9 cellular contexts compared by ENCODE assay signal in the genomic region with DNA sequence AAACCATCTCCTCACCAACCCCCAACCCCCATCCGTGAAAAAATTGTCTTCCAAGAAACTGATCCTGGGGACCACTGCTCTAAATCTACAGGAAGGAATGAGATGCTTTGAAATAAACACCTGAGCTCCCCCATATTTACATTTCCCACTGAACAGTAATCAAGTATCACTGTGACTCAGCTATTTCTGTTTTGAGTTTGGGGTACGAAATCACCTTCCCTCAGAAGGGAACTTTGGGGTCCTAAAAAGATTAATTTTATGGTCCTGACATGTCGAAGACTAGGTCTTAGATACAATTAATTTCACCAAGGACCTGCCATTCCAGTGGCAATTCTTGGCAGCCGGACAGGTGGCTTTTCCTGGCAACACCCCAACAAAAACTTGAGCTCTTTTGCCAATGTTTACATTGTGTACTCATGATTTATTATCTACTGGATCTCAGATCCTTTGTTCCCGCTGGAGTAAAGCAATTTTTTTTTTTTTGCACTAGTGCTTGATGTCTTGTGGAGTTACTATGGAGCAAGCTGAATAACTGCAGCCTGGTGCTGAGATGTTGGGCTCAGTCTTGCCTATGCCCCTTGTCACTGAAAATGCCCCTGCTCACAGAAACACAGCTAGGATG. TPM values are rescaled to one million over a fixed set of nuclear protein-coding genes. Genes with fewer than 3 reads are reported as not detected.
DNase-seq lines count a peak whose midpoint lies in the region; ATAC-seq and TF ChIP-seq lines count a peak whose summit lies in the region.
"Had no signal": no experiment of that assay in that cellular context is flagged by ENCODE, and none has a peak within 500 bp of the region (broad histone marks: within the 10 kb centered on the region; RNA-seq: fewer than 3 reads in every experiment).

No MANE protein-coding gene starts in this region.

- CTCF ChIA-PET in activated CD8-positive, alpha-beta memory T cell treated with anti-CD3 and anti-CD28 coated beads, Interleukin-2, amount 10 ng/mL, durations not matched to agents 7 days and 5 days (lab: Charles Lee), result interaction anchor here (1.0 to 1.2 kb wide), 2 partner anchors 10 to 356 kb away, joined by 3 to 4 read pairs; no protein-coding TSS in a partner anchor

- no peaks in the 10 kb centered on the region for H3K9me3 Mint-ChIP-seq in activated CD8-positive, alpha-beta memory T cell treated with anti-CD3 and anti-CD28 coated beads, Interleukin-2, amount 10 ng/mL, durations not matched to agents 7 days and 5 days (ENCODE audit: low read depth)
- H3K9me3 Mint-ChIP-seq: activated naive CD4-positive, alpha-beta T cell treated with anti-CD3 and anti-CD28 coated beads, Interleukin-2, amount 10 ng/mL, durations not matched to agents 7 days and 5 days had no signal

- peaks cover 8 to 42% (median 28%) of the 10 kb centered on the region in 5 donors for H3K4me1 ChIP-seq in subcutaneous abdominal adipose tissue (ENCODE audit: control insufficient read depth in 5 of 5, insufficient read depth in 5 of 5, low read length in 5 of 5)

- peaks cover 76% of the 10 kb centered on the region for H3K36me3 Mint-ChIP-seq in activated CD8-positive, alpha-beta memory T cell treated with anti-CD3 and anti-CD28 coated beads, Interleukin-2, amount 10 ng/mL, durations not matched to agents 7 days and 5 days

- H3K27ac Mint-ChIP-seq in activated CD8-positive, alpha-beta memory T cell treated with anti-CD3 and anti-CD28 coated beads, Interleukin-2, amount 10 ng/mL, durations not matched to agents 7 days and 5 days, result peak overlapping the region; percentile 40

- no peak for ATAC-seq in activated CD8-positive, alpha-beta memory T cell treated with anti-CD3 and anti-CD28 coated beads, Interleukin-2, amount 10 ng/mL, durations not matched to agents 7 days and 5 days
- ATAC-seq in GM19328 (IDR thresholded peaks at IDR 0.05; ENCODE audit: unreplicated experiment), result no peak

- no peak overlapping the region for H3K9ac ChIP-seq in subcutaneous abdominal adipose tissue (ENCODE audit: low read length in 5 of 5)

- H3K27me3 ChIP-seq in subcutaneous abdominal adipose tissue (ENCODE audit: control insufficient read depth in 5 of 5, insufficient read depth in 4 of 5, low read length in 5 of 5), result no peaks in the 10 kb centered on the region

- H3K9me3 ChIP-seq in subcutaneous abdominal adipose tissue (ENCODE audit: control insufficient read depth in 5 of 5, low read length in 5 of 5), result no peaks in the 10 kb centered on the region

- no peak overlapping the region for H3K4me3 Mint-ChIP-seq in activated CD8-positive, alpha-beta memory T cell treated with anti-CD3 and anti-CD28 coated beads, Interleukin-2, amount 10 ng/mL, durations not matched to agents 7 days and 5 days
- H3K4me3 Mint-ChIP-seq: activated naive CD4-positive, alpha-beta T cell treated with anti-CD3 and anti-CD28 coated beads, Interleukin-2, amount 10 ng/mL, durations not matched to agents 7 days and 5 days had no signal

- H3K27me3 Mint-ChIP-seq in activated CD8-positive, alpha-beta memory T cell treated with anti-CD3 and anti-CD28 coated beads, Interleukin-2, amount 10 ng/mL, durations not matched to agents 7 days and 5 days, result no peaks in the 10 kb centered on the region
- H3K27me3 Mint-ChIP-seq: activated naive CD4-positive, alpha-beta T cell treated with anti-CD3 and anti-CD28 coated beads, Interleukin-2, amount 10 ng/mL, durations not matched to agents 7 days and 5 days had no signal

- H3K36me3 ChIP-seq in subcutaneous abdominal adipose tissue (ENCODE audit: control insufficient read depth in 5 of 5, insufficient read depth in 5 of 5, low read length in 5 of 5), result peaks cover 7 to 36% (median 28%) of the 10 kb centered on the region in 5 donors

- TF ChIP-seq CTCF in fibroblast of pulmonary artery (IDR thresholded peaks at IDR 0.05; ENCODE audit: low read length, missing control alignments) (no peak), GM20000 (IDR thresholded peaks at IDR 0.05; ENCODE audit: extremely low read depth, missing control alignments) (no peak)

- H3K4me3 ChIP-seq in fibroblast of pulmonary artery (replicated peaks; ENCODE audit: low read depth, low read length) (no peak overlapping the region), subcutaneous abdominal adipose tissue (ENCODE audit: low read depth in 1 of 5, low read length in 5 of 5) (no peak overlapping the region)

- DNase-seq in activated CD8-positive, alpha-beta memory T cell treated with anti-CD3 and anti-CD28 coated beads, Interleukin-2, amount 10 ng/mL, durations not matched to agents 7 days and 5 days, result no peak
- no peak for DNase-seq in activated CD8-positive, alpha-beta memory T cell treated with anti-CD3 and anti-CD28 coated beads, Interleukin-2, amount 50 U/mL, for 4 hours
- DNase-seq in fibroblast of pulmonary artery (ENCODE audit: low read depth), result peak; percentile 78
- no peak for DNase-seq in GM19240 (ENCODE audit: insufficient read length, low spot score)
- DNase-seq in GM20000 (ENCODE audit: low spot score), result no peak
- DNase-seq: activated naive CD4-positive, alpha-beta T cell treated with anti-CD3 and anti-CD28 coated beads, Interleukin-2, amount 10 ng/mL, durations not matched to agents 7 days and 5 days had no signal

- peaks cover 61% of the 10 kb centered on the region for H3K4me1 Mint-ChIP-seq in activated CD8-positive, alpha-beta memory T cell treated with anti-CD3 and anti-CD28 coated beads, Interleukin-2, amount 10 ng/mL, durations not matched to agents 7 days and 5 days

- H3K27ac ChIP-seq in subcutaneous abdominal adipose tissue (ENCODE audit: low read depth, low read length), result peak overlapping the region; percentile 55

TF ChIP-seq in PFSK-1, 5 proteins besides CTCF, POLR2A, EP300 and RAD21:
- TF ChIP-seq REST (IDR thresholded peaks at IDR 0.05; ENCODE audit: insufficient read depth in 1 of 2, low read depth in 2 of 2, low read length in 2 of 2) (0 out of 4 replicates have a peak, but pooled peaks of 1 of the 2 experiments have one; percentile 37), POLR2AphosphoS5 (IDR thresholded peaks at IDR 0.05; ENCODE audit: low read depth, low read length) (no peak), SIN3A (IDR thresholded peaks at IDR 0.05; ENCODE audit: borderline replicate concordance, insufficient read depth, low read length) (peak; percentile 64; the same call in 1 of the 2 replicates)

RNA-seq across cellular contexts. Expression of gene SLFN5, which starts 14.3 kb away (rescaled TPM):
- total RNA-seq in activated CD8-positive, alpha-beta memory T cell treated with anti-CD3 and anti-CD28 coated beads, Interleukin-2, amount 10 ng/mL, durations not matched to agents 7 days and 5 days, result 100 to 1,000 TPM; 158 to 193 TPM
- 9.4 TPM for polyA plus RNA-seq in PFSK-1 (2012; ENCODE audit: insufficient read length, low read depth)
